8 cellular contexts compared by ENCODE assay signal in the genomic region with DNA sequence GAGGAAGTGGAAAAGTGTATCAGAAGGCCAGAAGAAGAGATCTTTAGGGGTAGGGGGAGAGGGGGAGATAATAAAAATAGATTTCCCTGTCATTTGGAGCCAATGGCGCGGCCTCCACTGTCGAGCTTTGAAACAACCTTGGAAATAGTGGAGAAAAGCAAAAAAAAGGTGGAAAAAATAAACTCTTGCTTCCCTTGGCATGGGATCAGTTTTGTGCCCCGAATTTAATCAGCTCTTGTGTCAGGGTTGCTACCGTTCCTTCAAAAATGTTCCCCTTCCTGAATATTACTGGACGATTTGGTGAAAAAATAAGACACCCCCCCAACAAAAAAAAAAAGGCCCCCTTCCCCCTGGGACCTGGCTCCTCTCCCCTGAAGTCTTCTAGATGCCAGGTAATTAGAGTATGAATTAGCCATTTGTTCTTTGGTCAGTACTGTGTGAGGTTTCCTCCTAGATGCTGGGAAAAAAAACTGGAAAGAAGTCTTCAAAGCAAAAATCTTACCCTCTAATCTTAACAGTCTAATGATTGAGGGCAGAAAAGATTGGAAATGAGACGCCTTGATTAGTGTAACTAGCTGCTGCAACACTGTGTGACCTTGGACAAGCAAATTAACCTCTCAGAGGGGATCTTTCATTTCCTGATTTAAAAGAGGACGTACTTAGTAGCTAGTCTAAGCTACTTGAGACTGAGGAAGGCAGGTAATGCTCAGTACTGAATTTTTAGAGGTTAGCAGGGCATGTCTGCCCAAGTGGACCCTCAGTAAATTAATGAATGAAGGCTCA. TPM values are rescaled to one million over a fixed set of nuclear protein-coding genes. Genes with fewer than 3 reads are reported as not detected.
A peak's percentile ranks its signal among the peaks of the same experiment; 100 is the strongest.
DNase-seq lines count a peak whose midpoint lies in the region; ATAC-seq lines count a peak whose summit lies in the region.

No MANE protein-coding gene starts in this region.

- H3K4me3 Mint-ChIP-seq in IgD-negative memory B cell, result peak overlapping the region; percentile 95 to 100 (median 98)

- H3K36me3 ChIP-seq in duodenal mucosa (ENCODE audit: control insufficient read depth in 1 of 2, insufficient read depth in 2 of 2, low read length in 2 of 2), result peaks cover 14 to 25% of the 10 kb centered on the region in 2 donors
- H3K36me3 ChIP-seq in mucosa of stomach (ENCODE audit: control insufficient read depth, insufficient read depth, low read length), result peaks cover 3% of the 10 kb centered on the region

- peaks cover 8% of the 10 kb centered on the region for H3K36me3 Mint-ChIP-seq in IgD-negative memory B cell

- peaks cover under 1% of the 10 kb centered on the region for H3K27me3 Mint-ChIP-seq in IgD-negative memory B cell

- H3K9ac ChIP-seq in duodenal mucosa (ENCODE audit: low read depth in 1 of 2, low read length in 2 of 2), result peak overlapping the region; percentile 97 to 99
- H3K9ac ChIP-seq in mucosa of stomach (ENCODE audit: low read length), result peak overlapping the region; percentile 100

- peak; percentile 57 for DNase-seq in G401 (ENCODE audit: low spot score)
- DNase-seq in SIG-M5 treated with dmso at 0.1 percent for 504 hours (lab: John Stamatoyannopoulos, UW; ENCODE audit: unreplicated experiment), result peak; percentile 85
- DNase-seq in NK-92 (lab: John Stamatoyannopoulos, UW; ENCODE audit: unreplicated experiment), result no peak
- DNase-seq in stimulated activated CD4-positive, alpha-beta T cell treated with anti-CD3 and anti-CD28 coated beads, Interleukin-4, amount 100 ng/mL, for 4 hours, result no peak

- in situ Hi-C loops in G401 (cut with HindIII; ENCODE audit: low sequenced_read_pairs), result no loop called here

- ATAC-seq in GM19455 (IDR thresholded peaks at IDR 0.05; ENCODE audit: unreplicated experiment), result no peak

- H3K4me1 ChIP-seq in duodenal mucosa (ENCODE audit: control insufficient read depth in 1 of 2, insufficient read depth in 2 of 2, low read length in 2 of 2) (peaks cover 27 to 31% of the 10 kb centered on the region in 2 donors), mucosa of stomach (ENCODE audit: control insufficient read depth, insufficient read depth, low read length) (peaks cover 26% of the 10 kb centered on the region)

- H3K9me3 Mint-ChIP-seq in IgD-negative memory B cell, result peaks cover 0 to 1% (median 0%) of the 10 kb centered on the region in 3 donors

- H3K4me3 ChIP-seq in duodenal mucosa (ENCODE audit: low read depth in 1 of 2, low read length in 2 of 2), result peak overlapping the region; percentile 81 to 85
- peak overlapping the region; percentile 62 for H3K4me3 ChIP-seq in mucosa of stomach (ENCODE audit: low read length)

- H3K9me3 ChIP-seq in duodenal mucosa (ENCODE audit: control insufficient read depth in 1 of 2, low read length in 2 of 2) (no peaks in the 10 kb centered on the region), mucosa of stomach (ENCODE audit: control insufficient read depth, low read length) (no peaks in the 10 kb centered on the region)

- H3K4me1 Mint-ChIP-seq in IgD-negative memory B cell, result peaks cover 30 to 41% (median 34%) of the 10 kb centered on the region in 3 donors

- H3K27me3 ChIP-seq in duodenal mucosa (ENCODE audit: control insufficient read depth in 1 of 2, insufficient read depth in 2 of 2, low read length in 2 of 2) (no peaks in the 10 kb centered on the region), mucosa of stomach (ENCODE audit: control insufficient read depth, insufficient read depth, low read length) (no peaks in the 10 kb centered on the region)

- peak overlapping the region; percentile 98 to 100 (median 100) for H3K27ac Mint-ChIP-seq in IgD-negative memory B cell

- peak overlapping the region; percentile 94 for H3K27ac ChIP-seq in duodenal mucosa (ENCODE audit: low read depth, low read length)

RNA-seq across cellular contexts. Expression of a gene that starts 0.9 kb away (rescaled TPM):
- total RNA-seq in G401 (2014; rRNA removed; shearing (Covaris generic)), result 275 and 324 TPM in 2 replicates
- polyA plus RNA-seq in IgD-negative memory B cell, result 191 TPM

RNA-seq across cellular contexts. Expression of a gene that starts 28.9 kb away (rescaled TPM):
- 46.1 and 81.2 TPM in 2 replicates for total RNA-seq in G401 (2014; rRNA removed; shearing (Covaris generic))
- 107 TPM for polyA plus RNA-seq in IgD-negative memory B cell

RNA-seq across cellular contexts. Expression of a gene that starts 43.7 kb away (rescaled TPM):
- 152 and 320 TPM in 2 replicates for total RNA-seq in G401 (2014; rRNA removed; shearing (Covaris generic))
- polyA plus RNA-seq in IgD-negative memory B cell, result 323 TPM

RNA-seq across cellular contexts. Expression of a gene that starts 43.8 kb away (rescaled TPM):
- total RNA-seq in G401 (2014; rRNA removed; shearing (Covaris generic)), result 77.7 and 89.4 TPM in 2 replicates
- polyA plus RNA-seq in IgD-negative memory B cell, result 18.1 TPM

Comparison
In these comparisons a context has a peak if more than half of its experiments do, and no peak if none do; other contexts are left out.
1. DNase-seq: peak in G401 (single experiment) and SIG-M5 treated with dmso at 0.1 percent for 504 hours (single experiment); none in NK-92 (single experiment) and stimulated activated CD4-positive, alpha-beta T cell treated with anti-CD3 and anti-CD28 coated beads, Interleukin-4, amount 100 ng/mL, for 4 hours (0 of 2).